In genomic region chr13:29595380-29596063, GRCh38 we compare ENCODE assay signal across 8 cellular contexts. TPM values are rescaled to one million over a fixed set of nuclear protein-coding genes. Genes with fewer than 3 reads are reported as not detected.
DNase-seq lines count a peak whose midpoint lies in the region; ATAC-seq and TF ChIP-seq lines count a peak whose summit lies in the region.

TSS of gene SLC7A1 (minus strand) at chr13:29595688. CDS start at chr13:29536188, 59,500 bp downstream.

- peak within 1 kb of the TSS; percentile 87 for H3K27ac Mint-ChIP-seq in endodermal cell

- peak within 1 kb of the TSS; percentile 70 for H3K4me3 Mint-ChIP-seq in endodermal cell

- H3K9ac ChIP-seq in endodermal cell (ENCODE audit: extremely low read depth, low read length, poor library complexity, severe bottlenecking) (peak within 1 kb of the TSS; percentile 71), mesendoderm (ENCODE audit: low read length) (peak within 1 kb of the TSS; percentile 94)

- H4K8ac ChIP-seq in mesendoderm (ENCODE audit: low read depth, low read length), result no peak within 1 kb of the TSS

- WGBS in endodermal cell (ENCODE audit: insufficient coverage in 1 of 2, insufficient read length in 1 of 2), 2 experiments, result 0% methylated on average over 3 to 98 of the region's 98 CpGs
- no CpG with 5 or more reads among the region's 98 CpGs for WGBS in mesendoderm (ENCODE audit: extremely low coverage, insufficient coverage, low lambda C conversion rate)

- H3K4me2 ChIP-seq in mesendoderm (ENCODE audit: low read length), result peak within 1 kb of the TSS; percentile 61

- H3K9me3 Mint-ChIP-seq in endodermal cell, result no peaks in the 10 kb centered on the region

- peaks cover 20% of the 10 kb centered on the region for H3K27me3 Mint-ChIP-seq in endodermal cell (ENCODE audit: insufficient read depth)

- H2AK5ac ChIP-seq in mesendoderm (ENCODE audit: low read length), result no peak within 1 kb of the TSS

- H3K23ac ChIP-seq in mesendoderm (ENCODE audit: low read length), result peak within 1 kb of the TSS; percentile 92

- peak within 1 kb of the TSS; percentile 97 for H3K56ac ChIP-seq in mesendoderm (ENCODE audit: low read length)

- DNase-seq in COLO668 (lab: John Stamatoyannopoulos, UW; ENCODE audit: unreplicated experiment) (peak; percentile 99), HK-2 (ENCODE audit: unreplicated experiment) (peak; percentile 74), NOMO-1 (lab: John Stamatoyannopoulos, UW; ENCODE audit: unreplicated experiment in 2 of 2) (peak; percentile 91 to 96), endodermal cell (peak; percentile 94), mesendoderm (peak; percentile 93)
- DNase-seq in activated CD8-positive, alpha-beta memory T cell treated with anti-CD3 and anti-CD28 coated beads for 48 hours (ENCODE audit: low read depth in 2 of 3, low spot score in 2 of 3), result peak; percentile 58 to 86 (median 68)
- peak; percentile 42 for DNase-seq in stimulated activated CD8-positive, alpha-beta memory T cell treated with anti-CD3 and anti-CD28 coated beads, Interleukin-15, amount 100 ng/mL, for 1 hour (ENCODE audit: low read depth)

- H3K4me1 ChIP-seq in endodermal cell (ENCODE audit: control insufficient read depth, insufficient read depth, low read length) (peaks cover 5% of the 10 kb centered on the region), mesendoderm (ENCODE audit: control insufficient read depth, low read depth, low read length) (peaks cover 6% of the 10 kb centered on the region)

- no peaks in the 10 kb centered on the region for H3K9me3 ChIP-seq in endodermal cell (ENCODE audit: control insufficient read depth, low read length)

- H3K27ac ChIP-seq in endodermal cell (ENCODE audit: low read depth, low read length) (peak within 1 kb of the TSS; percentile 84), mesendoderm (ENCODE audit: low read depth, low read length) (peak within 1 kb of the TSS; percentile 70)

- peak within 1 kb of the TSS; percentile 79 for H2BK120ac ChIP-seq in mesendoderm (ENCODE audit: low read depth, low read length)

- H3K79me2 ChIP-seq in mesendoderm (ENCODE audit: control insufficient read depth, insufficient read depth, low read length), result peaks cover 45% of the 10 kb centered on the region

- peak within 1 kb of the TSS; percentile 98 for H3K18ac ChIP-seq in mesendoderm (ENCODE audit: low read length)

- TF ChIP-seq CTCF in endodermal cell (conservative IDR thresholded peaks at IDR 0.05), result no peak

- peak; percentile 84 for ATAC-seq in GM19463 (IDR thresholded peaks at IDR 0.05; ENCODE audit: unreplicated experiment)

- peaks cover 11% of the 10 kb centered on the region for H3K79me1 ChIP-seq in mesendoderm (ENCODE audit: low read length)

- peak within 1 kb of the TSS; percentile 65 for H2BK5ac ChIP-seq in mesendoderm (ENCODE audit: low read length)

- H3K36me3 Mint-ChIP-seq in endodermal cell (ENCODE audit: low read depth), result no peaks in the 10 kb centered on the region

- no peak within 1 kb of the TSS for H2BK15ac ChIP-seq in mesendoderm (replicated peaks; ENCODE audit: low read depth)

- H3K36me3 ChIP-seq in endodermal cell (ENCODE audit: control insufficient read depth, insufficient read depth, low read length), result no peaks in the 10 kb centered on the region
- H3K36me3 ChIP-seq in mesendoderm (ENCODE audit: control insufficient read depth, insufficient read depth, low read length), result no peaks in the 10 kb centered on the region

- H3K4ac ChIP-seq in mesendoderm (ENCODE audit: low read depth, low read length), result peak within 1 kb of the TSS; percentile 93

- H4K5ac ChIP-seq in mesendoderm (ENCODE audit: low read length), result no peak within 1 kb of the TSS

- H3K4me1 Mint-ChIP-seq in endodermal cell, result no peaks in the 10 kb centered on the region

- peaks cover 25% of the 10 kb centered on the region for H3K27me3 ChIP-seq in endodermal cell (ENCODE audit: control insufficient read depth, insufficient read depth, low read length, poor library complexity, severe bottlenecking)
- no peaks in the 10 kb centered on the region for H3K27me3 ChIP-seq in mesendoderm (ENCODE audit: insufficient read depth, low read length, poor library complexity)

- H3K4me3 ChIP-seq in endodermal cell (ENCODE audit: low read length) (peak within 1 kb of the TSS; percentile 83), mesendoderm (ENCODE audit: low read length) (peak within 1 kb of the TSS; percentile 86)

RNA-seq across cellular contexts. Expression of gene SLC7A1, which starts in this region (rescaled TPM):
- 10 to 100 TPM; 26.0 to 27.3 TPM for total RNA-seq in endodermal cell
- 28.0 TPM for polyA plus RNA-seq in endodermal cell (2013, experiment 1 of 2)
- 19.5 TPM for polyA plus RNA-seq in endodermal cell (2013, experiment 2 of 2)
- polyA plus RNA-seq in mesendoderm (2013, experiment 1 of 2), result 53.2 TPM
- polyA plus RNA-seq in mesendoderm (2013, experiment 2 of 2), result 51.9 TPM

Comparison
In these comparisons a context has a peak if more than half of its experiments do, and no peak if none do; other contexts are left out.
1. Peak in every context shown above with its lines: DNase-seq, ATAC-seq, H3K4me3 ChIP-seq and H3K27ac ChIP-seq.
2. DNase-seq: peak in every context shown above with its lines; median percentile 99 in COLO668; 94 in endodermal cell; 94 in NOMO-1; 93 in mesendoderm; 74 in HK-2; 68 in activated CD8-positive, alpha-beta memory T cell treated with anti-CD3 and anti-CD28 coated beads for 48 hours; 42 in stimulated activated CD8-positive, alpha-beta memory T cell treated with anti-CD3 and anti-CD28 coated beads, Interleukin-15, amount 100 ng/mL, for 1 hour.